7 cellular contexts compared by ENCODE assay signal in the genomic region with DNA sequence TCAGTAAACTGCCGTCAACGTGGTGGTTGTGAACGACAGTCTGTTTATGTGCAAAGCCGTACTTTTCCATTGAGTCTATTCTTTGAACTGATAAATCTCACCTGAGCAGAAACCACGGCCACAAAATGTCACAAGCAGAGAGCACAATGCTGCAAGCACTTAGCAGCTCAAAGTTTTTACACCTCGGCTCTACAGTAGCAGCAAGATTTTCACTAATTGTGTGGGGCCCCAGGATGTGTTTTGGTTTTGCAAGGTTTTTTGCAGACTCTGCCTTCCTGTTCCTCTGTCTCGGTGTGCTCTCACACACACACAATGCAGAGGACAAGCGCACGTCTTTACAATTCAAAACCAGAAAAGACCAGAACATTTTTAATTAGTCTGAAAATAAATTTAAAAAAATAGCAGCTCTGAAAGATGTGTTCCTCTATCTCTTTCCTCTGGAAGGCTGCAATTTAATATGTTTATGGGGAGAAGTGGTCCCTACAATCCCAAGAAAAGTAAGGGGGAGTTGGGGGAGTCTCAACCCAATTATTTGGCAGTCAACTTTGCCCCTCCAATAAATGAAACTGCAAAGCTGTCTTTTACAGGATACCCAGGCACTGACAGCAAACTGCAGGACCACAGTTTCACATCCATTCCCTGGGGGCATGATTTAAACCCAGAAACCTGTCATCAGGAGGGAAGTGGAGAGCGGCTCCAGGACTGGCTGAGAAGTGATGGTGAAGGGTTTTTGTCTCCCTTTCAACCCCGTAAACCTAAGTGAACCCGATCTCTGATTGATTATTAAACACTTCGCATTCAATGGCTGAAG.
DNase-seq lines count a peak whose midpoint lies in the region; ATAC-seq, FAIRE-seq and TF ChIP-seq lines count a peak whose summit lies in the region.

No MANE protein-coding gene starts in this region.

- H3K4me3 ChIP-seq in stomach = no peak overlapping the region

- TF ChIP-seq CTCF in glutamatergic neuron (IDR thresholded peaks at IDR 0.05; ENCODE audit: partially characterized antibody, unreplicated experiment) = no peak
- no peak for TF ChIP-seq CTCF in stomach (IDR thresholded peaks at IDR 0.05)

- ATAC-seq in HG03066 (IDR thresholded peaks at IDR 0.05; ENCODE audit: low read depth, unreplicated experiment) = peak; percentile 77

- peaks cover 4% of the 10 kb centered on the region for H3K36me3 Mint-ChIP-seq in glutamatergic neuron (ENCODE audit: unreplicated experiment)

- H3K27ac Mint-ChIP-seq in glutamatergic neuron (ENCODE audit: unreplicated experiment) = peak overlapping the region; percentile 23

- peaks cover 46% of the 10 kb centered on the region for H3K4me1 Mint-ChIP-seq in glutamatergic neuron (ENCODE audit: low read depth, unreplicated experiment)

- H3K4me3 Mint-ChIP-seq in glutamatergic neuron (ENCODE audit: unreplicated experiment) = peak overlapping the region; percentile 42

- peaks cover 3% of the 10 kb centered on the region for H3K9me3 Mint-ChIP-seq in glutamatergic neuron (ENCODE audit: unreplicated experiment)

- H3K27me3 Mint-ChIP-seq in glutamatergic neuron (ENCODE audit: unreplicated experiment) = peaks cover 1% of the 10 kb centered on the region

- DNase-seq in GM19239 (ENCODE audit: insufficient read length, low spot score) = peak; percentile 15
- DNase-seq in T-helper 22 cell (ENCODE audit: low read depth) = peak; percentile 23
- no peak for DNase-seq in glutamatergic neuron
- DNase-seq in stomach = no peak
- DNase-seq in AG08396 (ENCODE audit: low spot score) = no peak
- no peak for DNase-seq in NCI-H226

- intact Hi-C loops in stomach (cut with DNase I; ENCODE audit: low total_unique reads) = no loop called here

- no peak for TF ChIP-seq POLR2A in stomach (IDR thresholded peaks at IDR 0.05)

- FAIRE-seq in GM19239 (lab: Jason Lieb, UNC) = peak; percentile 100

- no peaks in the 10 kb centered on the region for H3K9me3 ChIP-seq in stomach

- H3K27me3 ChIP-seq in stomach = peaks cover 0 to 30% (median 0%) of the 10 kb centered on the region in 3 donors

- H3K36me3 ChIP-seq in stomach = no peaks in the 10 kb centered on the region

- peak overlapping the region in 4 of 5 donors; percentile 31 to 66 (median 45) for H3K27ac ChIP-seq in stomach

- TF ChIP-seq EP300 in stomach (IDR thresholded peaks at IDR 0.05) = no peak

- 26 to 38% (median 33%) methylated on average over 13 of the region's 13 CpGs for WGBS in stomach, 5 donors

- peaks cover 0 to 39% (median 5%) of the 10 kb centered on the region in 4 donors for H3K4me1 ChIP-seq in stomach

Comparison
In these comparisons a context has a peak if more than half of its experiments do, and no peak if none do; other contexts are left out.
1. DNase-seq: peak in GM19239 (single experiment) and T-helper 22 cell (single experiment); none in glutamatergic neuron (single experiment), stomach (single experiment), AG08396 (single experiment) and NCI-H226 (single experiment).